In the genomic region with DNA sequence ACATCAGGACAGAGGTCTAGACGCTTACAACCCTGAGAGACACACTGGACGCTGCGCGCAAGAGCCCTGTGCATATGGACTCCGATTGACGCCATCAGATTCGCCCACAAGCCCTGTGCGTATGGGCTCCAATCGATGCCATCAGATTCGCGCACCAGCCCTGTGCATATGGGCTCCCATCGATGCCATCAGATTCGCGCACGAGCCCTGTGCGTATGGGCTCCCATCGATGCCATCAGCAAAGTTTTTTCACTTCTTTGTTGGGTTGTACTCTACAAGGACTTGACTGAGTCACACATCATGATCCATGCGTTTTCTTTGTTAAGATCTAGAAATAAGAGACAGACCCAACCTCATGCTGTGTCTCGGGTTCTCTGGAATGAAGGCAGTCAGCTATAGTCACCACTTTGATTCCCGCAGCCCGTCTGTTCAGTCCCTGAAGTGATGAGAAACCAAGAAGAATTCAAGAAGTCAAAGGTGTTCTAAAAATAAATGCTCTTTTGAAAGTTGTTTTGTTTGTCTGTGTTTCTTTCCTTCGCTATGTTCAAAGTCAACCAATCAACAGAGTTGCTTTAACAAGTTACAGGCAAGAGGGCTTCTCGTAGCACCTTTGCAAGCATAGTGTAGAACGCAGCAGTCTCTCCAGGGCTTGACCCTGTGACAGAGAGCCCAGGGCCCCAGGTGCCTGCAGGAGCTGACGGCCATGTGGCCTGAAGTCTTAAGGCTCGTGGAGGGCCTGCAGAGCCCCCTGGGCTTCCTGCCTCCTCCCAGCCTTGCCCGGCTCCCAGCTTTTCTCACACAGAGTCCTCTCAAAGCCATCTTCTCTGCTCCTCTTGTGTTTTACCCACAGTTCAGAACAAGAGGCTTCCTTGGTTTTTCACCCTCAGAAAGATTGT, we compare ENCODE assay signal across 13 cellular contexts. TPM values are rescaled to one million over a fixed set of nuclear protein-coding genes. Genes with fewer than 3 reads are reported as not detected.
DNase-seq lines count a peak whose midpoint lies in the region; ATAC-seq and TF ChIP-seq lines count a peak whose summit lies in the region.
"Had no signal": no experiment of that assay in that cellular context is flagged by ENCODE, and none has a peak within 500 bp of the region (broad histone marks: within the 10 kb centered on the region; RNA-seq: fewer than 3 reads in every experiment).

No MANE protein-coding gene starts in this region.

- H3K27ac ChIP-seq in RWPE2 (ENCODE audit: poor library complexity, severe bottlenecking), result peak overlapping the region; percentile 97
- H3K27ac ChIP-seq in lower lobe of right lung, result peak overlapping the region; percentile 79
- peak overlapping the region; percentile 53 to 61 for H3K27ac ChIP-seq in thoracic aorta

- DNase-seq in RWPE2 (ENCODE audit: low spot score) (no peak), choroid plexus epithelial cell (ENCODE audit: low read depth) (peak; percentile 99), lower lobe of right lung (no peak), thoracic aorta (ENCODE audit: low spot score) (no peak), DMS 273 treated with DMSO at 0.1 percent for 48 hours (lab: John Stamatoyannopoulos, UW) (no peak), BE2C (no peak), progenitor cell of endocrine pancreas (ENCODE audit: low spot score, unreplicated experiment) (no peak)
- no peak for DNase-seq in activated T-cell treated with anti-CD3 and anti-CD28 coated beads, Interleukin-2, amount 50 U/mL, for 48 hours
- DNase-seq: activated CD4-positive, alpha-beta T cell treated with anti-CD3 and anti-CD28 coated beads, Interleukin-2, amount 10 ng/mL, durations not matched to agents 7 days and 5 days; activated naive CD4-positive, alpha-beta T cell; effector CD8-positive, alpha-beta T cell; NCI-H187 treated with DMSO at 0.1 percent for 48 hours had no signal

- ATAC-seq in RWPE2 (ENCODE audit: low read depth) (no peak), lower lobe of right lung (no peak), thoracic aorta (ENCODE audit: insufficient number of reproducible peaks, low FRiP score, low read depth) (no peak)

- H3K27me3 ChIP-seq in RWPE2 (ENCODE audit: insufficient read depth, poor library complexity, severe bottlenecking) (no peaks in the 10 kb centered on the region), lower lobe of right lung (ENCODE audit: low read depth) (no peaks in the 10 kb centered on the region), thoracic aorta (replicated peaks; ENCODE audit: insufficient read depth) (no peaks in the 10 kb centered on the region), BE2C (no peaks in the 10 kb centered on the region)

- no peak overlapping the region for H3K27ac Mint-ChIP-seq in progenitor cell of endocrine pancreas
- H3K27ac Mint-ChIP-seq: activated CD4-positive, alpha-beta T cell treated with anti-CD3 and anti-CD28 coated beads, Interleukin-2, amount 10 ng/mL, durations not matched to agents 7 days and 5 days; natural killer cell treated with Interleukin-12 subunit alpha and Interleukin-12 subunit beta and Interleukin-15 and Interleukin-18, amount 100 ng/mL, for 72 hours had no signal

- no peak overlapping the region for H3K4me3 Mint-ChIP-seq in progenitor cell of endocrine pancreas (ENCODE audit: low read depth)
- H3K4me3 Mint-ChIP-seq: activated CD4-positive, alpha-beta T cell treated with anti-CD3 and anti-CD28 coated beads, Interleukin-2, amount 10 ng/mL, durations not matched to agents 7 days and 5 days; natural killer cell treated with Interleukin-12 subunit alpha and Interleukin-12 subunit beta and Interleukin-15 and Interleukin-18, amount 100 ng/mL, for 72 hours had no signal

- no peaks in the 10 kb centered on the region for H3K9me3 Mint-ChIP-seq in progenitor cell of endocrine pancreas (ENCODE audit: low read depth)
- H3K9me3 Mint-ChIP-seq: activated CD4-positive, alpha-beta T cell treated with anti-CD3 and anti-CD28 coated beads, Interleukin-2, amount 10 ng/mL, durations not matched to agents 7 days and 5 days; natural killer cell treated with Interleukin-12 subunit alpha and Interleukin-12 subunit beta and Interleukin-15 and Interleukin-18, amount 100 ng/mL, for 72 hours had no signal

- H3K4me1 ChIP-seq in RWPE2 (ENCODE audit: insufficient read depth, poor library complexity, severe bottlenecking) (peaks cover 59% of the 10 kb centered on the region), lower lobe of right lung (peaks cover 89% of the 10 kb centered on the region), thoracic aorta (ENCODE audit: control insufficient read depth in 1 of 2, low read depth in 2 of 2) (peaks cover 20 to 29% of the 10 kb centered on the region in 2 donors), BE2C (peaks cover 29% of the 10 kb centered on the region)

- intact Hi-C loops in lower lobe of right lung (cut with DNase I), result no loop called here

- no peaks in the 10 kb centered on the region for H3K27me3 Mint-ChIP-seq in progenitor cell of endocrine pancreas

- H3K36me3 ChIP-seq in RWPE2 (ENCODE audit: low read depth) (peaks cover 24% of the 10 kb centered on the region), lower lobe of right lung (peaks cover 16% of the 10 kb centered on the region), thoracic aorta (no peaks in the 10 kb centered on the region), BE2C (peaks cover 15% of the 10 kb centered on the region)

- H3K9me3 ChIP-seq in RWPE2 (ENCODE audit: severe bottlenecking), result no peaks in the 10 kb centered on the region
- no peaks in the 10 kb centered on the region for H3K9me3 ChIP-seq in lower lobe of right lung
- H3K9me3 ChIP-seq in thoracic aorta, result no peaks in the 10 kb centered on the region
- no peaks in the 10 kb centered on the region for H3K9me3 ChIP-seq in BE2C

- H3K4me1 Mint-ChIP-seq in progenitor cell of endocrine pancreas (ENCODE audit: low read depth), result peaks cover 6% of the 10 kb centered on the region
- H3K4me1 Mint-ChIP-seq: activated CD4-positive, alpha-beta T cell treated with anti-CD3 and anti-CD28 coated beads, Interleukin-2, amount 10 ng/mL, durations not matched to agents 7 days and 5 days had no signal

- H3K4me3 ChIP-seq in RWPE2 (ENCODE audit: severe bottlenecking) (no peak overlapping the region), choroid plexus epithelial cell (ENCODE audit: low read depth, low read length) (no peak overlapping the region), lower lobe of right lung (no peak overlapping the region), thoracic aorta (no peak overlapping the region), BE2C (ENCODE audit: low read depth, low read length) (no peak overlapping the region)

- no peak for TF ChIP-seq CTCF in RWPE2 (IDR thresholded peaks at IDR 0.05; ENCODE audit: poor library complexity, severe bottlenecking)
- TF ChIP-seq CTCF in choroid plexus epithelial cell (conservative IDR thresholded peaks at IDR 0.05; ENCODE audit: low read depth, low read length), result no peak
- no peak for TF ChIP-seq CTCF in lower lobe of right lung (IDR thresholded peaks at IDR 0.05)
- no peak for TF ChIP-seq CTCF in thoracic aorta (IDR thresholded peaks at IDR 0.05)
- TF ChIP-seq CTCF in BE2C (IDR thresholded peaks at IDR 0.05; ENCODE audit: low read depth, low read length), result no peak
- TF ChIP-seq CTCF in progenitor cell of endocrine pancreas (IDR thresholded peaks at IDR 0.05; ENCODE audit: unreplicated experiment), result no peak

- H3K36me3 Mint-ChIP-seq in progenitor cell of endocrine pancreas (ENCODE audit: insufficient read depth), result peaks cover 8% of the 10 kb centered on the region
- H3K36me3 Mint-ChIP-seq: natural killer cell treated with Interleukin-12 subunit alpha and Interleukin-12 subunit beta and Interleukin-15 and Interleukin-18, amount 100 ng/mL, for 72 hours had no signal

RNA-seq across cellular contexts. Expression of gene RPS6KA2, which starts 7.9 kb away (rescaled TPM):
- total RNA-seq in lower lobe of right lung (102 TPM), thoracic aorta (10 to 100 TPM; 59.5 to 75.4 TPM), progenitor cell of endocrine pancreas (37.5 and 43.1 TPM in 2 replicates)
- polyA plus RNA-seq in BE2C (2012; ENCODE audit: insufficient read depth, insufficient read length, low read depth), result 27.7 TPM

RNA-seq across cellular contexts. Expression of gene RAMACL, which starts 32.6 kb away (rescaled TPM):
- total RNA-seq in lower lobe of right lung, result 6.6 TPM
- total RNA-seq in thoracic aorta, result 1 to 10 TPM; 4.6 to 4.7 TPM
- polyA plus RNA-seq in BE2C (2012; ENCODE audit: insufficient read depth, insufficient read length, low read depth), result 2.1 TPM
- 1.7 and 2.7 TPM in 2 replicates for total RNA-seq in progenitor cell of endocrine pancreas
